In the genomic region with DNA sequence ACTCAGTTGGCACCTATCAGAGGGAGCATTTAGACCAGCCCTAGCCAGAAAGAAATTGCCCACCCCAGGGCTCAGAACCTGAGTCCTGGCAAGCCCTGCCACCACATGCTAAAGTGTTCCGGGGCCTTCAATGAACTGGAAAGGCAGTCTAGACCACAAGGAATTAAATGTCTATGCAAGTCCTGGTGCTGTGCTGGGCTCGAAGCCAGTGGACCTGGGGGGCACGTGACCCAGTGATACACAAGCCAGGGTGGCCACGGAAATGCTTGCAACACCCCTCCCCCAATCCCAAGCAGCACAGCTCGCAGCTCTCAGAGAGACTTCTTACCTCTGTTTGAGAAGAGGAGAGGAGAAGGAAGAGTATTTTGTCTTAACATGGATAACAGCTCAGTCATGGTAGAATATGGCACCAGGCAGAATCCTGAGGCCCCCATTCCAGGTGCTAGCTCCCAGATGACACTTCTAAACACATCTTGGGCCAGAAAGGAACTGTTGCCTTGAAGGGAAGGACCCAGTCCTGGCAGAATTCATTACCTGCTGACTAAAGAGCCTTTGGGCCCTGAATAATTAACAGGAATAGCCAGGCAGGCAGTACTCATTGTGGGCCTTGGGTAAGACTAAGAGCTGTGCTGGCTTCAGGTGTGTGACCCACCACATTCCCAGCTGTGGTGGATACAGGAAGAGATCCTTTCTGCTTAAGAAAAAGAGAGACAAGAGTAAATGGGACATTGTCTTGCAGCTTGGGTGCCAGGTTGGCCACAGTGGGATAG, we compare ENCODE assay signal across 18 cellular contexts.
DNase-seq lines count a peak whose midpoint lies in the region; ATAC-seq, FAIRE-seq and TF ChIP-seq lines count a peak whose summit lies in the region.
"Had no signal": no experiment of that assay in that cellular context is flagged by ENCODE, and none has a peak within 500 bp of the region (broad histone marks: within the 10 kb centered on the region; RNA-seq: fewer than 3 reads in every experiment).

No MANE protein-coding gene starts in this region.

- H3K9me3 Mint-ChIP-seq in type B pancreatic cell (no peaks in the 10 kb centered on the region), neural progenitor cell (peaks cover 40% of the 10 kb centered on the region)

- H4K20me1 ChIP-seq in neural progenitor cell (ENCODE audit: low read depth): no peaks in the 10 kb centered on the region
- H4K20me1 ChIP-seq: BLaER1 treated with 17β-estradiol and CSF1 and Interleukin-3, amounts not matched to agents 10 nM and 100 nM had no signal

- no peak overlapping the region for H3K27ac ChIP-seq in neural progenitor cell
- H3K27ac ChIP-seq: BLaER1 treated with 17β-estradiol and CSF1 and Interleukin-3, amounts not matched to agents 10 nM and 100 nM; SJSA1 had no signal

- no peaks in the 10 kb centered on the region for H3K79me2 ChIP-seq in neural progenitor cell (ENCODE audit: low read depth)

- H3K4me2 ChIP-seq in neural progenitor cell: no peak overlapping the region
- H3K4me2 ChIP-seq: BLaER1 treated with 17β-estradiol and CSF1 and Interleukin-3, amounts not matched to agents 10 nM and 100 nM had no signal

- H3K4me3 Mint-ChIP-seq in type B pancreatic cell (no peak overlapping the region), neural progenitor cell (no peak overlapping the region)
- H3K4me3 Mint-ChIP-seq: HFFc6 had no signal

- H3K9ac ChIP-seq in neural progenitor cell: no peak overlapping the region
- H3K9ac ChIP-seq: BLaER1 treated with 17β-estradiol and CSF1 and Interleukin-3, amounts not matched to agents 10 nM and 100 nM had no signal

- in situ Hi-C loops in G401 (cut with HindIII; ENCODE audit: low sequenced_read_pairs): no loop called here

- H3K27ac Mint-ChIP-seq in type B pancreatic cell (no peak overlapping the region), neural progenitor cell (no peak overlapping the region)
- H3K27ac Mint-ChIP-seq: HFFc6 had no signal

- TF ChIP-seq CTCF in epithelial cell of proximal tubule (conservative IDR thresholded peaks at IDR 0.05; ENCODE audit: low read depth, low read length) (no peak), type B pancreatic cell (conservative IDR thresholded peaks at IDR 0.05) (no peak), neural progenitor cell (IDR thresholded peaks at IDR 0.05) (no peak)

- H3K4me1 ChIP-seq in neural progenitor cell: peaks cover 3% of the 10 kb centered on the region
- H3K4me1 ChIP-seq: SJSA1 had no signal

- no peaks in the 10 kb centered on the region for H3F3A ChIP-seq in neural progenitor cell (ENCODE audit: low read depth)

- H3K9me3 ChIP-seq in neural progenitor cell (ENCODE audit: low read depth): no peaks in the 10 kb centered on the region

- H2AFZ ChIP-seq in neural progenitor cell (replicated peaks): no peak overlapping the region

- H3K27me3 Mint-ChIP-seq in type B pancreatic cell (no peaks in the 10 kb centered on the region), neural progenitor cell (ENCODE audit: insufficient read depth, low read depth) (no peaks in the 10 kb centered on the region)

- ATAC-seq in HG02588 (IDR thresholded peaks at IDR 0.05; ENCODE audit: unreplicated experiment): no peak

- no peak for FAIRE-seq in RCC 7860 (lab: Jason Lieb, UNC)
- FAIRE-seq: A204.1, H54 had no signal

- DNase-seq in G401 (ENCODE audit: low spot score): peak; percentile 7
- peak in 29 of 56 donors; percentile 0 to 57 (median 23) for DNase-seq in amygdala (lab: John Stamatoyannopoulos, UW)
- DNase-seq in epithelial cell of proximal tubule (ENCODE audit: low read depth): peak; percentile 56
- peak; percentile 18 for DNase-seq in midbrain (lab: John Stamatoyannopoulos, UW)
- no peak for DNase-seq in RCC 7860 (ENCODE audit: low spot score)
- DNase-seq in type B pancreatic cell (ENCODE audit: extremely low spot score, unreplicated experiment): no peak
- no peak for DNase-seq in neural progenitor cell (ENCODE audit: low spot score)
- DNase-seq: DND-41, HFFc6, NCI-H1417 treated with DMSO at 0.1 percent for 48 hours, NCI-H2029, NCI-H2171 treated with DMSO at 0.1 percent for 48 hours, NCI-H774 had no signal

- H3K27me3 ChIP-seq in neural progenitor cell: no peaks in the 10 kb centered on the region
- H3K27me3 ChIP-seq: BLaER1 treated with 17β-estradiol and CSF1 and Interleukin-3, amounts not matched to agents 10 nM and 100 nM; SJSA1 had no signal

- peaks cover 8% of the 10 kb centered on the region for H3K36me3 Mint-ChIP-seq in type B pancreatic cell
- peaks cover 14% of the 10 kb centered on the region for H3K36me3 Mint-ChIP-seq in neural progenitor cell

- H3K4me1 Mint-ChIP-seq in type B pancreatic cell (ENCODE audit: unreplicated experiment) (no peaks in the 10 kb centered on the region), neural progenitor cell (peaks cover 6% of the 10 kb centered on the region)

- no peak overlapping the region for H3K4me3 ChIP-seq in epithelial cell of proximal tubule (ENCODE audit: low read depth, low read length)
- no peak overlapping the region for H3K4me3 ChIP-seq in neural progenitor cell
- H3K4me3 ChIP-seq: BLaER1 treated with 17β-estradiol and CSF1 and Interleukin-3, amounts not matched to agents 10 nM and 100 nM; SJSA1 had no signal

- no peaks in the 10 kb centered on the region for H3K36me3 ChIP-seq in neural progenitor cell
- H3K36me3 ChIP-seq: SJSA1 had no signal

Comparison
In these comparisons a context has a peak if more than half of its experiments do, and no peak if none do; other contexts are left out.
1. DNase-seq: peak in G401 (single experiment), amygdala (29 of 56), epithelial cell of proximal tubule (single experiment) and midbrain (single experiment); none in RCC 7860 (single experiment), type B pancreatic cell (single experiment) and neural progenitor cell (single experiment).